Comparison of ENCODE assay signal across 13 cellular contexts in the genomic region with DNA sequence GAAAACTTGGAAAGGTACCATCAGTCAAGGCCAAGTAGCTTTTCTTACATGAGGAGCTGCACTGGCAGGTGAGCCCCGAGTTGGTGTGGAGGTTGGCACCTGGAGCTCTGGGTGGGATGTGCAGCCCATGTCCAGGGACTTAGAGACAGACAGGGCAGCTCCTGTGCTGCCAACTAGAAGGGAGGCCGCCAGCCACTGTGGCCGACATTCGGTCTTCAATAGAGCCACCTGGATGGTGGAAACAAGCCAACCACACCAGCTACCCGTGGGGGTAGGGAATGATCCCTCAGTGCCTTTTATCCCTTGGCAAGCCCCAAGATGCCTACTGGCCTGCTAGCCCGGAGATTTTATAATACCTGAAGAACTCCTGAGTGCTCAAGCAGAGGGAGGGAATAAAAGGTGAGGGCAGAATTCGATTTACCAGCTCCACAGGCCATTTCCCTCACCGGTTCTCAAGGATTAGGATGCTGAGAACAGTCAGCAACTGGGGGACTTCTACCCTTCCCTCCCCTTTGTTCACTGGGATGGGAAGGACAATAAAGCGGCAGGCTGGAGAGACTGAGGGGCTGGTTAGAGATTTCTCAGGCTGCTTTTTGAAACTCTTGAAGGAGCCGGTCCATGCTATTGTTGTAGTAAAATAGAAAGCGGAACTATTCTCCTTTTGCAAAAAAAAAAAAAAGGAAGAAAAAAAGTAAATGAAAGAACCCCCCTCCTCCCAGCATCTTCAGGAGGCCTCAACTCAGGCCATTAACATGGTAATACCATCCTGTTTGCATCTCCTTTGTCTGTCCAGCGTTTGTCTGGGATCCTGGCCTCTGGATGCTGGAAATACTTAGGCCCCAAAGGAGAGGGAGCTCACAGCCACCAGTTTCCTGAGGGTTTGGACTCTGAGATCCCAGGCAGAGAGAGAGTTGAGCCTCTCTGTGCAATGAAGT.
DNase-seq lines count a peak whose midpoint lies in the region; ATAC-seq, FAIRE-seq and TF ChIP-seq lines count a peak whose summit lies in the region.
"Had no signal": no experiment of that assay in that cellular context is flagged by ENCODE, and none has a peak within 500 bp of the region (broad histone marks: within the 10 kb centered on the region; RNA-seq: fewer than 3 reads in every experiment).

No MANE protein-coding gene starts in this region.

- peaks cover 68% of the 10 kb centered on the region for H3K4me1 ChIP-seq in A549
- peaks cover 17% of the 10 kb centered on the region for H3K4me1 ChIP-seq in NT2/D1 (ENCODE audit: insufficient read depth, insufficient read length)
- H3K4me1 ChIP-seq in iPS-15b (ENCODE audit: control insufficient read depth, insufficient read depth, low read length), result peaks cover 39% of the 10 kb centered on the region
- peaks cover 11% of the 10 kb centered on the region for H3K4me1 ChIP-seq in CD8-positive, alpha-beta memory T cell (ENCODE audit: insufficient read depth, low read length)

- H3K27ac Mint-ChIP-seq in CD8-positive, alpha-beta memory T cell, result peak overlapping the region in 4 of 8 donors; percentile 8 to 70 (median 33)

- WGBS in A549 (ENCODE audit: missing lambda C conversion rate), result 92% methylated on average over 12 of the region's 12 CpGs

- CTCF ChIA-PET in A549 (lab: Yijun Ruan, JAX), result interaction anchor here (0.6 to 1.9 kb wide), 5 partner anchors 45 to 345 kb away, joined by 3 to 4 read pairs (median 3); no protein-coding TSS in a partner anchor
- CTCF ChIA-PET in CD8-positive, alpha-beta memory T cell (lab: Charles Lee), result interaction anchor here (1.5 kb wide), 1 partner anchor 13 kb away, joined by 4 read pairs; no protein-coding TSS in a partner anchor

- H3K36me3 ChIP-seq in NT2/D1 (ENCODE audit: insufficient read depth, insufficient read length, low read length) (no peaks in the 10 kb centered on the region), iPS-15b (ENCODE audit: control insufficient read depth, insufficient read depth, low read length) (no peaks in the 10 kb centered on the region)
- no peaks in the 10 kb centered on the region for H3K36me3 ChIP-seq in CD8-positive, alpha-beta memory T cell (ENCODE audit: insufficient read depth, low read length)

- no peak for TF ChIP-seq CTCF in A549 (IDR thresholded peaks at IDR 0.05)

- ATAC-seq in A549, result no peak
- peak; percentile 57 for ATAC-seq in GM21447 (IDR thresholded peaks at IDR 0.05; ENCODE audit: unreplicated experiment)
- no peak for ATAC-seq in HG02588 (IDR thresholded peaks at IDR 0.05; ENCODE audit: unreplicated experiment)
- ATAC-seq: naive thymus-derived CD8-positive, alpha-beta T cell had no signal

- DNase-seq in A549 (ENCODE audit: low read depth in 1 of 2, low spot score in 1 of 2) (no peak), NT2/D1 (ENCODE audit: low read depth, low spot score) (peak; percentile 89), activated gamma-delta T cell (lab: John Stamatoyannopoulos, UW) (no peak), NCI-H1436 treated with DMSO at 0.1 percent for 48 hours (lab: John Stamatoyannopoulos, UW) (no peak)
- DNase-seq in CD8-positive, alpha-beta memory T cell, result no peak
- DNase-seq: activated T-cell treated with anti-CD3 and anti-CD28 coated beads for 4 hours; caudate nucleus; naive thymus-derived CD8-positive, alpha-beta T cell; NCI-H2171; T-helper 2 cell had no signal

- no peak for TF ChIP-seq EP300 in A549 (IDR thresholded peaks at IDR 0.05)

- no peak overlapping the region for H3K4me3 Mint-ChIP-seq in CD8-positive, alpha-beta memory T cell
- H3K4me3 Mint-ChIP-seq: naive thymus-derived CD8-positive, alpha-beta T cell had no signal

- H3K36me3 Mint-ChIP-seq in CD8-positive, alpha-beta memory T cell, result peaks cover 0 to 8% (median 2%) of the 10 kb centered on the region in 3 donors

- peaks cover 16 to 18% (median 17%) of the 10 kb centered on the region in 3 donors for H3K4me1 Mint-ChIP-seq in CD8-positive, alpha-beta memory T cell

- TF ChIP-seq POLR2A in A549 (IDR thresholded peaks at IDR 0.05; ENCODE audit: low read length), result no peak

- H3K27me3 Mint-ChIP-seq in CD8-positive, alpha-beta memory T cell, result peaks cover 0 to 2% of the 10 kb centered on the region in 2 donors
- H3K27me3 Mint-ChIP-seq: naive thymus-derived CD8-positive, alpha-beta T cell had no signal

- TF ChIP-seq RAD21 in A549 (conservative IDR thresholded peaks at IDR 0.05 in 1 of 2, IDR thresholded peaks at IDR 0.05 in 1 of 2), result no peak

- H3K27me3 ChIP-seq in NT2/D1 (ENCODE audit: insufficient read depth, insufficient read length), result no peaks in the 10 kb centered on the region
- no peaks in the 10 kb centered on the region for H3K27me3 ChIP-seq in iPS-15b (ENCODE audit: control insufficient read depth, insufficient read depth, low read length)
- no peaks in the 10 kb centered on the region for H3K27me3 ChIP-seq in CD8-positive, alpha-beta memory T cell (ENCODE audit: insufficient read depth, low read length, poor library complexity, severe bottlenecking)

- no peaks in the 10 kb centered on the region for H3K9me3 ChIP-seq in A549
- no peaks in the 10 kb centered on the region for H3K9me3 ChIP-seq in NT2/D1 (ENCODE audit: insufficient read depth, low read length)
- no peaks in the 10 kb centered on the region for H3K9me3 ChIP-seq in iPS-15b (ENCODE audit: control insufficient read depth, insufficient read depth, low read length)
- H3K9me3 ChIP-seq in CD8-positive, alpha-beta memory T cell (ENCODE audit: low read length), result no peaks in the 10 kb centered on the region

- no peak overlapping the region for H3K4me3 ChIP-seq in A549
- peak overlapping the region; percentile 4 for H3K4me3 ChIP-seq in NT2/D1 (ENCODE audit: insufficient read length, low read depth)
- peak overlapping the region; percentile 0 for H3K4me3 ChIP-seq in iPS-15b (ENCODE audit: low read depth, low read length)
- no peak overlapping the region for H3K4me3 ChIP-seq in CD8-positive, alpha-beta memory T cell (ENCODE audit: low read length)

- H3K9ac ChIP-seq in NT2/D1 (ENCODE audit: insufficient read length, low read depth) (peak overlapping the region; percentile 52), iPS-15b (ENCODE audit: low read depth, low read length) (no peak overlapping the region)

- peak overlapping the region; percentile 85 to 100; a peak in 5 of 6 replicates for H3K27ac ChIP-seq in A549
- H3K27ac ChIP-seq in CD8-positive, alpha-beta memory T cell (ENCODE audit: low read depth, low read length), result no peak overlapping the region

- POLR2A ChIA-PET in A549 (lab: Yijun Ruan, JAX), result interaction anchor here (1.2 kb wide), 1 partner anchor 322 kb away, joined by 4 read pairs; a partner anchor contains a TSS
- POLR2A ChIA-PET in CD8-positive, alpha-beta memory T cell (lab: Charles Lee), result no interaction called here

- FAIRE-seq in A549 (lab: Jason Lieb, UNC), result no peak

- H3K9me3 Mint-ChIP-seq in CD8-positive, alpha-beta memory T cell, result no peaks in the 10 kb centered on the region
- H3K9me3 Mint-ChIP-seq: naive thymus-derived CD8-positive, alpha-beta T cell had no signal

- no peak overlapping the region for H3K4me2 ChIP-seq in A549

TF ChIP-seq in A549, 52 proteins besides CTCF, POLR2A, EP300 and RAD21:
- no peak for TF ChIP-seq NR3C1 (IDR thresholded peaks at IDR 0.05)
- TF ChIP-seq, protein P1, sequence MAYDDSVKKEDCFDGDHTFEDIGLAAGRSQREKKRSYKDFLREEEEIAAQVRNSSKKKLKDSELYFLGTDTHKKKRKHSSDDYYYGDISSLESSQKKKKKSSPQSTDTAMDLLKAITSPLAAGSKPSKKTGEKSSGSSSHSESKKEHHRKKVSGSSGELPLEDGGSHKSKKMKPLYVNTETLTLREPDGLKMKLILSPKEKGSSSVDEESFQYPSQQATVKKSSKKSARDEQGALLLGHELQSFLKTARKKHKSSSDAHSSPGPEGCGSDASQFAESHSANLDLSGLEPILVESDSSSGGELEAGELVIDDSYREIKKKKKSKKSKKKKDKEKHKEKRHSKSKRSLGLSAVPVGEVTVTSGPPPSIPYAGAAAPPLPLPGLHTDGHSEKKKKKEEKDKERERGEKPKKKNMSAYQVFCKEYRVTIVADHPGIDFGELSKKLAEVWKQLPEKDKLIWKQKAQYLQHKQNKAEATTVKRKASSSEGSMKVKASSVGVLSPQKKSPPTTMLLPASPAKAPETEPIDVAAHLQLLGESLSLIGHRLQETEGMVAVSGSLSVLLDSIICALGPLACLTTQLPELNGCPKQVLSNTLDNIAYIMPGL (CRISPR knock-in tag; IDR thresholded peaks at IDR 0.05; ENCODE audit: borderline replicate concordance), result no peak
- no peak for TF ChIP-seq JUN (IDR thresholded peaks at IDR 0.05)
- no peak for TF ChIP-seq NFE2L2 (conservative IDR thresholded peaks at IDR 0.05; ENCODE audit: low read length)
- TF ChIP-seq TFCP2L1 (CRISPR knock-in tag; IDR thresholded peaks at IDR 0.05), result no peak

Comparison
In these comparisons a context has a peak if more than half of its experiments do, and no peak if none do; other contexts are left out.
1. H3K4me3 ChIP-seq: peak in NT2/D1 (single experiment) and iPS-15b (single experiment); none in A549 (single experiment) and CD8-positive, alpha-beta memory T cell (single experiment).